ENCODE assay signal across 23 cellular contexts in genomic region chr4:88110826-88111225, GRCh38. TPM values are rescaled to one million over a fixed set of nuclear protein-coding genes. Genes with fewer than 3 reads are reported as not detected.
DNase-seq lines count a peak whose midpoint lies in the region; ATAC-seq, FAIRE-seq and TF ChIP-seq lines count a peak whose summit lies in the region.
"Had no signal": no experiment of that assay in that cellular context is flagged by ENCODE, and none has a peak within 500 bp of the region (broad histone marks: within the 10 kb centered on the region; RNA-seq: fewer than 3 reads in every experiment).

No MANE protein-coding gene starts in this region.

- H3K9me3 ChIP-seq in H1 (ENCODE audit: insufficient read depth in 2 of 2, low read depth in 1 of 2, low read length in 1 of 2): no peaks in the 10 kb centered on the region
- H3K9me3 ChIP-seq in pancreas: no peaks in the 10 kb centered on the region
- H3K9me3 ChIP-seq: body of pancreas, colonic mucosa, HAP-1, ovary, sigmoid colon had no signal

- ATAC-seq in GM23338: peak; percentile 68
- ATAC-seq in pancreas: peak; percentile 47 to 62 (median 56)
- ATAC-seq in stimulated activated memory B cell treated with anti-CD40 and anti-IgM and Interleukin-4, amounts not matched to agents 10 μg/mL and 1 μg/mL and 100 μg/mL, for 72 hours: no peak
- ATAC-seq: activated CD4-positive, CD25-positive, alpha-beta regulatory T cell treated with anti-CD3 and anti-CD28 coated beads, Interleukin-2, amount 50 U/mL, for 24 hours; body of pancreas; natural killer cell had no signal

- H3F3A ChIP-seq in GM23338 (replicated peaks; ENCODE audit: low read depth): no peaks in the 10 kb centered on the region

- H3K27ac ChIP-seq in GM23338 (ENCODE audit: low read depth) (peak overlapping the region; percentile 34; the same call in 1 of the 2 replicates), H1 (ENCODE audit: low read depth, low read length) (no peak overlapping the region), pancreas (no peak overlapping the region)
- H3K27ac ChIP-seq: body of pancreas, colonic mucosa, ovary, sigmoid colon had no signal

- H3K18ac ChIP-seq in H1 (ENCODE audit: extremely low read depth, low read length): no peak overlapping the region

- no peak overlapping the region for H4K91ac ChIP-seq in H1 (replicated peaks; ENCODE audit: insufficient read length, low read length)

- H4K8ac ChIP-seq in H1 (ENCODE audit: extremely low read depth, insufficient read depth, low read length): no peak overlapping the region

- CTCF ChIA-PET in H1 (lab: Charles Lee; ENCODE audit: partially characterized antibody): interaction anchor here (0.7 to 2.2 kb wide), 4 partner anchors 10 to 262 kb away, joined by 3 to 7 read pairs (median 3); no protein-coding TSS in a partner anchor

- H3K27me3 ChIP-seq in GM23338 (ENCODE audit: insufficient read depth) (no peaks in the 10 kb centered on the region), H1 (replicated peaks in 1 of 4; ENCODE audit: control insufficient read depth in 3 of 4, extremely low read depth in 1 of 4, insufficient read depth in 3 of 4, low read length in 3 of 4) (no peaks in the 10 kb centered on the region), pancreas (no peaks in the 10 kb centered on the region)
- H3K27me3 ChIP-seq: body of pancreas, colonic mucosa, ovary, sigmoid colon had no signal

- no peaks in the 10 kb centered on the region for H3K9me3 Mint-ChIP-seq in GM23338
- H3K9me3 Mint-ChIP-seq in stimulated activated memory B cell treated with anti-CD40 and anti-IgM and Interleukin-4, amounts not matched to agents 10 μg/mL and 1 μg/mL and 100 μg/mL, for 72 hours: no peaks in the 10 kb centered on the region
- H3K9me3 Mint-ChIP-seq: activated CD4-positive, alpha-beta memory T cell treated with anti-CD3 and anti-CD28 coated beads, Interleukin-2, amount 10 ng/mL, durations not matched to agents 7 days and 5 days; activated naive CD8-positive, alpha-beta T cell treated with anti-CD3 and anti-CD28 coated beads, Interleukin-2, amount 10 ng/mL, durations not matched to agents 7 days and 5 days; endodermal cell; natural killer cell had no signal

- H2BK120ac ChIP-seq in H1 (replicated peaks; ENCODE audit: low read depth, low read length): no peak overlapping the region

- no peak overlapping the region for H3K4me2 ChIP-seq in GM23338
- H3K4me2 ChIP-seq in H1 (ENCODE audit: insufficient read depth in 1 of 2, low read depth in 2 of 2, low read length in 2 of 2): no peak overlapping the region

- H2AFZ ChIP-seq in GM23338 (no peak overlapping the region), H1 (ENCODE audit: low read length) (no peak overlapping the region)

- DNase-seq in GM23338 (ENCODE audit: low spot score) (peak; percentile 46), NCI-H2171 (lab: John Stamatoyannopoulos, UW) (peak; percentile 1), H1 (ENCODE audit: low read depth in 1 of 2, low spot score in 2 of 2) (no peak), pancreas (no peak), DMS114 treated with DMSO at 0.1 percent for 48 hours (lab: John Stamatoyannopoulos, UW; ENCODE audit: unreplicated experiment) (no peak), COR-L47 (lab: John Stamatoyannopoulos, UW) (no peak)
- DNase-seq: activated CD4-positive, alpha-beta memory T cell treated with anti-CD3 and anti-CD28 coated beads, Interleukin-2, amount 10 ng/mL, durations not matched to agents 7 days and 5 days; activated effector memory CD4-positive, alpha-beta T cell treated with Interleukin-2 at 50 U/mL for 16 hours; activated naive CD8-positive, alpha-beta T cell treated with anti-CD3 and anti-CD28 coated beads, Interleukin-2, amount 10 ng/mL, durations not matched to agents 7 days and 5 days; colonic mucosa; DMS53; endodermal cell; KBM-7; natural killer cell; NCI-H1930; NCI-H526 treated with DMSO at 0.1 percent for 48 hours; ovary; sigmoid colon; substantia nigra had no signal

- TF ChIP-seq EP300 in H1 (IDR thresholded peaks at IDR 0.05; ENCODE audit: borderline replicate concordance in 1 of 2, low read depth in 2 of 2, low read length in 2 of 2): no peak

- no peak overlapping the region for H2BK15ac ChIP-seq in H1 (ENCODE audit: low read length)

- H3K79me2 ChIP-seq in GM23338 (replicated peaks; ENCODE audit: insufficient read depth) (no peaks in the 10 kb centered on the region), H1 (ENCODE audit: control insufficient read depth in 1 of 2, insufficient read depth in 2 of 2, low read length in 2 of 2) (no peaks in the 10 kb centered on the region)

- H3K79me1 ChIP-seq in H1 (ENCODE audit: low read depth, low read length): no peaks in the 10 kb centered on the region

- H3K23ac ChIP-seq in H1 (ENCODE audit: insufficient read length): no peak overlapping the region

- intact Hi-C loops in pancreas (cut with DNase I): no loop called here

- H3K56ac ChIP-seq in H1 (replicated peaks; ENCODE audit: insufficient read length, low read depth, low read length): no peak overlapping the region

- no peaks in the 10 kb centered on the region for H3K9me2 ChIP-seq in GM23338 (ENCODE audit: insufficient read depth)

- no peak overlapping the region for H3K27ac Mint-ChIP-seq in GM23338
- H3K27ac Mint-ChIP-seq in stimulated activated memory B cell treated with anti-CD40 and anti-IgM and Interleukin-4, amounts not matched to agents 10 μg/mL and 1 μg/mL and 100 μg/mL, for 72 hours: no peak overlapping the region
- H3K27ac Mint-ChIP-seq: activated CD4-positive, alpha-beta memory T cell treated with anti-CD3 and anti-CD28 coated beads, Interleukin-2, amount 10 ng/mL, durations not matched to agents 7 days and 5 days; activated naive CD8-positive, alpha-beta T cell treated with anti-CD3 and anti-CD28 coated beads, Interleukin-2, amount 10 ng/mL, durations not matched to agents 7 days and 5 days; endodermal cell; natural killer cell had no signal

- H3K36me3 ChIP-seq in GM23338 (ENCODE audit: insufficient read depth) (no peaks in the 10 kb centered on the region; the same call in 1 of the 2 replicates), H1 (ENCODE audit: control insufficient read depth in 2 of 4, insufficient read depth in 4 of 4, low read length in 3 of 4) (no peaks in the 10 kb centered on the region), pancreas (no peaks in the 10 kb centered on the region)
- H3K36me3 ChIP-seq: colonic mucosa, HAP-1, ovary, sigmoid colon had no signal

- H3K4me3 Mint-ChIP-seq in GM23338: no peak overlapping the region
- H3K4me3 Mint-ChIP-seq in stimulated activated memory B cell treated with anti-CD40 and anti-IgM and Interleukin-4, amounts not matched to agents 10 μg/mL and 1 μg/mL and 100 μg/mL, for 72 hours: no peak overlapping the region
- H3K4me3 Mint-ChIP-seq: activated CD4-positive, alpha-beta memory T cell treated with anti-CD3 and anti-CD28 coated beads, Interleukin-2, amount 10 ng/mL, durations not matched to agents 7 days and 5 days; activated naive CD8-positive, alpha-beta T cell treated with anti-CD3 and anti-CD28 coated beads, Interleukin-2, amount 10 ng/mL, durations not matched to agents 7 days and 5 days; endodermal cell; natural killer cell had no signal

- no peak overlapping the region for H3K14ac ChIP-seq in H1 (ENCODE audit: insufficient read length)

- H4K5ac ChIP-seq in H1 (ENCODE audit: insufficient read length, low read depth, low read length): no peak overlapping the region

- TF ChIP-seq RAD21 in H1 (IDR thresholded peaks at IDR 0.05 in 1 of 2, conservative IDR thresholded peaks at IDR 0.05 in 1 of 2; ENCODE audit: low read depth in 2 of 2, low read length in 2 of 2): no peak

- H3K23me2 ChIP-seq in H1 (ENCODE audit: low read depth, low read length): no peaks in the 10 kb centered on the region

- TF ChIP-seq POLR2A in H1 (IDR thresholded peaks at IDR 0.05; ENCODE audit: control extremely low read depth in 1 of 2, low read depth in 2 of 2, low read length in 2 of 2): no peak

- H4K20me1 ChIP-seq in GM23338 (replicated peaks; ENCODE audit: insufficient read depth): no peaks in the 10 kb centered on the region
- H4K20me1 ChIP-seq in H1 (replicated peaks in 1 of 2; ENCODE audit: control insufficient read depth in 1 of 2, insufficient read depth in 2 of 2, low read length in 2 of 2): no peaks in the 10 kb centered on the region

- peaks cover 3% of the 10 kb centered on the region; the same call in 2 of the 3 replicates for H3K4me1 Mint-ChIP-seq in GM23338
- peaks cover 6% of the 10 kb centered on the region for H3K4me1 Mint-ChIP-seq in stimulated activated memory B cell treated with anti-CD40 and anti-IgM and Interleukin-4, amounts not matched to agents 10 μg/mL and 1 μg/mL and 100 μg/mL, for 72 hours
- H3K4me1 Mint-ChIP-seq: activated CD4-positive, alpha-beta memory T cell treated with anti-CD3 and anti-CD28 coated beads, Interleukin-2, amount 10 ng/mL, durations not matched to agents 7 days and 5 days; activated naive CD8-positive, alpha-beta T cell treated with anti-CD3 and anti-CD28 coated beads, Interleukin-2, amount 10 ng/mL, durations not matched to agents 7 days and 5 days; endodermal cell; natural killer cell had no signal

- no peaks in the 10 kb centered on the region for H3K36me3 Mint-ChIP-seq in GM23338 (ENCODE audit: low read depth)
- H3K36me3 Mint-ChIP-seq in stimulated activated memory B cell treated with anti-CD40 and anti-IgM and Interleukin-4, amounts not matched to agents 10 μg/mL and 1 μg/mL and 100 μg/mL, for 72 hours: no peaks in the 10 kb centered on the region
- H3K36me3 Mint-ChIP-seq: activated naive CD8-positive, alpha-beta T cell treated with anti-CD3 and anti-CD28 coated beads, Interleukin-2, amount 10 ng/mL, durations not matched to agents 7 days and 5 days; natural killer cell had no signal

- H2BK5ac ChIP-seq in H1 (ENCODE audit: low read depth, low read length): no peak overlapping the region

- H2BK20ac ChIP-seq in H1 (ENCODE audit: low read length): no peak overlapping the region

- POLR2A ChIA-PET in H1 (lab: Charles Lee; ENCODE audit: partially characterized antibody): interaction anchor here (0.8 kb wide), 1 partner anchor 100 kb away, joined by 3 read pairs; no protein-coding TSS in a partner anchor

- H3K4ac ChIP-seq in H1 (replicated peaks; ENCODE audit: insufficient read length, low read depth, low read length): no peak overlapping the region

- H3K9ac ChIP-seq in H1 (replicated peaks in 1 of 4; ENCODE audit: extremely low read depth in 1 of 4, low read depth in 3 of 4, low read length in 3 of 4): no peak overlapping the region

- H2AK5ac ChIP-seq in H1 (ENCODE audit: low read depth, low read length): no peak overlapping the region

- 74% methylated on average over 2 of the region's 2 CpGs; no CpG with 5 or more reads in 1 of the 2 experiments for WGBS in H1 (ENCODE audit: extremely low coverage in 1 of 2, insufficient coverage in 1 of 2, insufficient read length in 1 of 2, insufficient replicate concordance in 2 of 2, low coverage in 1 of 2, low lambda C conversion rate in 2 of 2, missing lambda C conversion rate in 1 of 2), 2 experiments
- WGBS in pancreas, 2 donors: 32 to 41% methylated on average over 2 of the region's 2 CpGs

- TF ChIP-seq CTCF in GM23338 (conservative IDR thresholded peaks at IDR 0.05; ENCODE audit: low read depth in 2 of 2) (no peak), H1 (IDR thresholded peaks at IDR 0.05; ENCODE audit: control extremely low read depth in 1 of 3, insufficient read depth in 1 of 3, low read depth in 1 of 3, low read length in 3 of 3) (no peak), pancreas (IDR thresholded peaks at IDR 0.05) (no peak)

- H3K4me1 ChIP-seq in GM23338 (ENCODE audit: insufficient read depth) (no peaks in the 10 kb centered on the region), H1 (replicated peaks in 1 of 4; ENCODE audit: control insufficient read depth in 3 of 4, insufficient read depth in 4 of 4, low read length in 3 of 4) (no peaks in the 10 kb centered on the region), pancreas (peaks cover 0 to 12% (median 4%) of the 10 kb centered on the region in 3 donors)
- H3K4me1 ChIP-seq: colonic mucosa, HAP-1 had no signal

- peaks cover 2% of the 10 kb centered on the region for H3K27me3 Mint-ChIP-seq in GM23338 (ENCODE audit: insufficient read depth, low read depth, poor library complexity)
- H3K27me3 Mint-ChIP-seq in stimulated activated memory B cell treated with anti-CD40 and anti-IgM and Interleukin-4, amounts not matched to agents 10 μg/mL and 1 μg/mL and 100 μg/mL, for 72 hours: peaks cover 6% of the 10 kb centered on the region
- H3K27me3 Mint-ChIP-seq: activated CD4-positive, alpha-beta memory T cell treated with anti-CD3 and anti-CD28 coated beads, Interleukin-2, amount 10 ng/mL, durations not matched to agents 7 days and 5 days had no signal

- H3K4me3 ChIP-seq in GM23338 (no peak overlapping the region), H1 (ENCODE audit: extremely low read depth in 1 of 4, insufficient read depth in 2 of 4, low read depth in 3 of 4, low read length in 4 of 4) (no peak overlapping the region), pancreas (no peak overlapping the region)
- H3K4me3 ChIP-seq: body of pancreas, colonic mucosa, HAP-1, ovary, sigmoid colon had no signal

- FAIRE-seq in H1 (lab: Jason Lieb, UNC) (no peak), pancreas (lab: Jason Lieb, UNC) (no peak)

- no peak overlapping the region for H2BK12ac ChIP-seq in H1 (ENCODE audit: low read depth, low read length)

RNA-seq across cellular contexts. Expression of gene ABCG2, which starts 47.6 kb away (rescaled TPM):
- 6.1 and 10.6 TPM in 2 replicates for total RNA-seq in GM23338 (2014; rRNA removed; shearing (Covaris generic))
- polyA plus RNA-seq in GM23338 (2016; fragmentation: Nextera tagmentation; extraction: Ambion mirVana) (1.5 and 2.2 TPM in 2 replicates), H1 (2011; rRNA removed) (1.5 and 2.4 TPM in 2 replicates), pancreas (under 1 TPM; 0.23 to 0.68 TPM)
- total RNA-seq in H1 (2021; fragmentation: NEBNext Ultra II Directional; extraction: Animal tissue kit (Norgen Biotek cat#: 25700)): 3.4 and 4.6 TPM in 2 replicates
- 2.6 TPM for polyA plus RNA-seq in H1 (2011; cell fraction: cytosol; rRNA removed)
- 1.5 TPM for polyA plus RNA-seq in H1 (2011; cell fraction: nucleus; rRNA removed)
- polyA plus RNA-seq in H1 (2012, experiment 1 of 2): 1.9 to 3.0 TPM (median 2.8 TPM) in 4 replicates
- polyA plus RNA-seq in H1 (2012, experiment 2 of 2): 0.28 TPM
- polyA plus RNA-seq in H1 (2013, experiment 1 of 2): 5.3 TPM
- 5.4 TPM for polyA plus RNA-seq in H1 (2013, experiment 2 of 2)
- polyA minus RNA-seq in H1 (2011; rRNA and poly(A)+ RNA removed): 4.3 and 5.2 TPM in 2 replicates
- polyA minus RNA-seq in H1 (2011; cell fraction: cytosol; rRNA and poly(A)+ RNA removed): 3.5 TPM
- polyA minus RNA-seq in H1 (2011; cell fraction: nucleus; rRNA and poly(A)+ RNA removed): 2.8 TPM
- total RNA-seq in pancreas: under 1 TPM; 0.24 to 0.97 (median 0.45) TPM

Comparison
In these comparisons a context has a peak if more than half of its experiments do, and no peak if none do; other contexts are left out.
1. DNase-seq: peak in GM23338 (single experiment) and NCI-H2171 (single experiment); none in H1 (0 of 2), pancreas (0 of 6), DMS114 treated with DMSO at 0.1 percent for 48 hours (single experiment) and COR-L47 (single experiment).